1 cellular context compared by ENCODE assay signal in the genomic region with DNA sequence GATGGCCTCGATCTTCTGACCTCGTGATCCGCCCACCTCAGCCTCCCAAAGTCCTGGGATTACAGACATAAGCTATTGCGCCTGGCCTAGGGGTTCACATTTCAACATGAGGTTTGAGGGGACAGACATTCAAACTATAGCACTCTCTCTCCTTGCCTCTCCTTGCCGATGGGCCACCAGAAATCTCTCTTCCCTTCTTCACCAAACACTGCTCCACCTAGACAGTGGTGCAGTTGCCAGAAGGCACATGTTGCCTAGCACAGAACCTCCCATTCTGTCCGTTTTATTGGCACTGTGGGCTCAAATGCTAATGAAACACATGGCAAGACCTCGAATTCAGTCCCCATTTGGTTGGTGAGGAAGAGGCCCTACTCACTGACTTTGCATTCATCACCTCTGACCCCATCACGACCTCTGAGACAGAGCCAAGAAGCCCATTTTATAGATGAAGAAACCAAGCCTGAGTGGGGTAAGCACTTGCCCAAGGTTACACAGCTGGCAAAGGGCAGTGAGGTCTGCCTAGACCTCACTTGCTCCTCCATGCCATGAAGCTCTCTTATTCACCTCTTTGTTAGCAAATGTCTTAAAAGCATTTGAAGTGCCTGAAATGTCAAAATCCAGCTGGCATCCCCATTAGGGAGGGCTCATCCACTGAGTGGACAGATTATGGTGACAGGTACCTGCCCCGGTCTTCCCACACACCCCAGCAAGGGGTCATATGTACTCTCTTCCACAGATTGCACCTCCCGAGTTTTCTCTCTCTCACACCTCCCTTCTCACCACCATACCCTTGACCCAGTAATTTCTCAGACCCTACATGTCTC.
A peak's percentile ranks its signal among the peaks of the same experiment; 100 is the strongest.
TF ChIP-seq lines count a peak whose summit lies in the region.

No MANE protein-coding gene starts in this region.

TF ChIP-seq in HepG2, 621 proteins besides CTCF, POLR2A, EP300 and RAD21:
- TF ChIP-seq SAFB2 (CRISPR knock-in tag; IDR thresholded peaks at IDR 0.05; ENCODE audit: borderline replicate concordance, low read depth) = no peak
- TF ChIP-seq, protein P1, sequence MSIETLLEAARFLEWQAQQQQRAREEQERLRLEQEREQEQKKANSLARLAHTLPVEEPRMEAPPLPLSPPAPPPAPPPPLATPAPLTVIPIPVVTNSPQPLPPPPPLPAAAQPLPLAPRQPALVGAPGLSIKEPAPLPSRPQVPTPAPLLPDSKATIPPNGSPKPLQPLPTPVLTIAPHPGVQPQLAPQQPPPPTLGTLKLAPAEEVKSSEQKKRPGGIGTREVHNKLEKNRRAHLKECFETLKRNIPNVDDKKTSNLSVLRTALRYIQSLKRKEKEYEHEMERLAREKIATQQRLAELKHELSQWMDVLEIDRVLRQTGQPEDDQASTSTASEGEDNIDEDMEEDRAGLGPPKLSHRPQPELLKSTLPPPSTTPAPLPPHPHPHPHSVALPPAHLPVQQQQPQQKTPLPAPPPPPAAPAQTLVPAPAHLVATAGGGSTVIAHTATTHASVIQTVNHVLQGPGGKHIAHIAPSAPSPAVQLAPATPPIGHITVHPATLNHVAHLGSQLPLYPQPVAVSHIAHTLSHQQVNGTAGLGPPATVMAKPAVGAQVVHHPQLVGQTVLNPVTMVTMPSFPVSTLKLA (IDR thresholded peaks at IDR 0.05) = peak; percentile 79
- no peak for TF ChIP-seq NR2F1 (CRISPR knock-in tag; IDR thresholded peaks at IDR 0.05)
- no peak for TF ChIP-seq ZBTB20 (CRISPR knock-in tag; IDR thresholded peaks at IDR 0.05; ENCODE audit: borderline replicate concordance, low read depth)
- TF ChIP-seq, protein P2, sequence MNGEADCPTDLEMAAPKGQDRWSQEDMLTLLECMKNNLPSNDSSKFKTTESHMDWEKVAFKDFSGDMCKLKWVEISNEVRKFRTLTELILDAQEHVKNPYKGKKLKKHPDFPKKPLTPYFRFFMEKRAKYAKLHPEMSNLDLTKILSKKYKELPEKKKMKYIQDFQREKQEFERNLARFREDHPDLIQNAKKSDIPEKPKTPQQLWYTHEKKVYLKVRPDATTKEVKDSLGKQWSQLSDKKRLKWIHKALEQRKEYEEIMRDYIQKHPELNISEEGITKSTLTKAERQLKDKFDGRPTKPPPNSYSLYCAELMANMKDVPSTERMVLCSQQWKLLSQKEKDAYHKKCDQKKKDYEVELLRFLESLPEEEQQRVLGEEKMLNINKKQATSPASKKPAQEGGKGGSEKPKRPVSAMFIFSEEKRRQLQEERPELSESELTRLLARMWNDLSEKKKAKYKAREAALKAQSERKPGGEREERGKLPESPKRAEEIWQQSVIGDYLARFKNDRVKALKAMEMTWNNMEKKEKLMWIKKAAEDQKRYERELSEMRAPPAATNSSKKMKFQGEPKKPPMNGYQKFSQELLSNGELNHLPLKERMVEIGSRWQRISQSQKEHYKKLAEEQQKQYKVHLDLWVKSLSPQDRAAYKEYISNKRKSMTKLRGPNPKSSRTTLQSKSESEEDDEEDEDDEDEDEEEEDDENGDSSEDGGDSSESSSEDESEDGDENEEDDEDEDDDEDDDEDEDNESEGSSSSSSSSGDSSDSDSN (CRISPR knock-in tag; IDR thresholded peaks at IDR 0.05) = no peak
- no peak for TF ChIP-seq ZBTB3 (CRISPR knock-in tag; IDR thresholded peaks at IDR 0.05; ENCODE audit: borderline replicate concordance, low read depth)
- no peak for TF ChIP-seq ATRX (CRISPR knock-in tag; IDR thresholded peaks at IDR 0.05; ENCODE audit: borderline replicate concordance)
- TF ChIP-seq SRSF1 (optimal IDR thresholded peaks at IDR 0.05; ENCODE audit: low read depth, low read length) = no peak
- no peak for TF ChIP-seq CBX2 (IDR thresholded peaks at IDR 0.05; ENCODE audit: low read depth, low read length)
- no peak for TF ChIP-seq CBX2 (CRISPR knock-in tag; IDR thresholded peaks at IDR 0.05; ENCODE audit: low read depth)
- no peak for TF ChIP-seq ZNF274 (CRISPR knock-in tag; IDR thresholded peaks at IDR 0.05)
- no peak for TF ChIP-seq ZNF543 (CRISPR knock-in tag; IDR thresholded peaks at IDR 0.05)
- TF ChIP-seq, protein P3, sequence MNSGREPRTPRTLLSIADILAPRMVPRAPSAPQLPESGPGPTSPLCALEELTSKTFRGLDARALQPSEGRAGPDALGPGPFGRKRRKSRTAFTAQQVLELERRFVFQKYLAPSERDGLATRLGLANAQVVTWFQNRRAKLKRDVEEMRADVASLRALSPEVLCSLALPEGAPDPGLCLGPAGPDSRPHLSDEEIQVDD (CRISPR knock-in tag; IDR thresholded peaks at IDR 0.05; ENCODE audit: borderline replicate concordance) = no peak
- TF ChIP-seq, protein P4, sequence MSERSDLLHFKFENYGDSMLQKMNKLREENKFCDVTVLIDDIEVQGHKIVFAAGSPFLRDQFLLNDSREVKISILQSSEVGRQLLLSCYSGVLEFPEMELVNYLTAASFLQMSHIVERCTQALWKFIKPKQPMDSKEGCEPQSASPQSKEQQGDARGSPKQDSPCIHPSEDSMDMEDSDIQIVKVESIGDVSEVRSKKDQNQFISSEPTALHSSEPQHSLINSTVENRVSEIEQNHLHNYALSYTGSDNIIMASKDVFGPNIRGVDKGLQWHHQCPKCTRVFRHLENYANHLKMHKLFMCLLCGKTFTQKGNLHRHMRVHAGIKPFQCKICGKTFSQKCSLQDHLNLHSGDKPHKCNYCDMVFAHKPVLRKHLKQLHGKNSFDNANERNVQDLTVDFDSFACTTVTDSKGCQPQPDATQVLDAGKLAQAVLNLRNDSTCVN (CRISPR knock-in tag; IDR thresholded peaks at IDR 0.05; ENCODE audit: borderline replicate concordance) = no peak
- no peak for TF ChIP-seq ZNF772 (CRISPR knock-in tag; IDR thresholded peaks at IDR 0.05)
- peak; percentile 24; the same call in 1 of the 2 replicates for TF ChIP-seq ZNF629 (CRISPR knock-in tag; conservative IDR thresholded peaks at IDR 0.05)
